24 cellular contexts compared by ENCODE assay signal in the genomic region with DNA sequence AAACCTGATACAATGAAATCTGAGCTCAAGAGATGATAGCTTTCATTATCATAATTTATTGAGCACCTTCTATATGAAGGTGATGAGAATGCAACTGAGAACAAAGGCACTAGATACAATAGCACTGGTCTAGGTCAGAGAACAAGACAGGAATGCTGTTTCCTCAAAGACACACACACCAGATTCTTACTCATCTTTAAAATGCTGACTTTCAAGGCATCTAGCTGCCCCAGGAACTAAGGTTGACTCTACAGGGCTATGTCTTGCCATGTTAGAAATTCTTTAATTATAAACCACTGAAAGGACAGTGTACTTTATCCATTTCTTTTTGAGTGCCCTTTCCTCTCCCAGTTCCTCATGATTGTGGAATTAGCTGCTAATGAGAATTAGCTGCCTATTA.
"Had no signal": no experiment of that assay in that cellular context is flagged by ENCODE, and none has a peak within 500 bp of the region (broad histone marks: within the 10 kb centered on the region; RNA-seq: fewer than 3 reads in every experiment).

No MANE protein-coding gene starts in this region.

- DNase-seq: colonic mucosa; cortex of kidney; effector CD8-positive, alpha-beta T cell; effector memory CD8-positive, alpha-beta T cell; endodermal cell; erythroblast; esophagus squamous epithelium; foreskin fibroblast; foreskin melanocyte; gastrocnemius medialis; glutamatergic neuron; head of caudate nucleus; heart right ventricle; hippocampal formation; left cardiac atrium; left lung; left ventricle myocardium superior; lower lobe of right lung; mesenchymal stem cell; mucosa of descending colon had no signal

- H3K27me3 Mint-ChIP-seq: dendritic cell treated with granulocyte-macrophage colony-stimulating factor and Interleukin-4, amounts not matched to agents 40 ng/mL and 50 ng/mL, for 4 days had no signal

- H3K27me3 ChIP-seq: colonic mucosa, esophagus squamous epithelium, gastrocnemius medialis, heart right ventricle, left lung had no signal

- H3K27ac ChIP-seq: colonic mucosa, epithelial cell of prostate, esophagus squamous epithelium, gastrocnemius medialis, heart right ventricle, left lung, lower lobe of right lung had no signal

- H3K4me3 ChIP-seq: colonic mucosa, esophagus squamous epithelium, gastrocnemius medialis, heart right ventricle, left lung, lower lobe of right lung, mucosa of descending colon had no signal

- H3K9me3 ChIP-seq: colonic mucosa, esophagus squamous epithelium, gastrocnemius medialis, lower lobe of right lung had no signal

- H3K27ac Mint-ChIP-seq: dendritic cell treated with granulocyte-macrophage colony-stimulating factor and Interleukin-4, amounts not matched to agents 40 ng/mL and 50 ng/mL, for 4 days; effector memory CD8-positive, alpha-beta T cell had no signal

- H3K4me1 ChIP-seq: colonic mucosa, esophagus squamous epithelium, gastrocnemius medialis, heart right ventricle, left lung, lower lobe of right lung had no signal

- ATAC-seq: effector memory CD8-positive, alpha-beta T cell; esophagus mucosa; gastrocnemius medialis; heart right ventricle; left cardiac atrium; left lung; left ventricle myocardium superior; mucosa of descending colon had no signal

- H3K36me3 ChIP-seq: colonic mucosa, esophagus squamous epithelium, gastrocnemius medialis, heart right ventricle, left lung, lower lobe of right lung had no signal

- H3K4me3 Mint-ChIP-seq: dendritic cell treated with granulocyte-macrophage colony-stimulating factor and Interleukin-4, amounts not matched to agents 40 ng/mL and 50 ng/mL, for 4 days; effector memory CD8-positive, alpha-beta T cell; endodermal cell; mesothelial cell of epicardium had no signal
